Comparison of ENCODE assay signal across 5 cellular contexts in the genomic region with DNA sequence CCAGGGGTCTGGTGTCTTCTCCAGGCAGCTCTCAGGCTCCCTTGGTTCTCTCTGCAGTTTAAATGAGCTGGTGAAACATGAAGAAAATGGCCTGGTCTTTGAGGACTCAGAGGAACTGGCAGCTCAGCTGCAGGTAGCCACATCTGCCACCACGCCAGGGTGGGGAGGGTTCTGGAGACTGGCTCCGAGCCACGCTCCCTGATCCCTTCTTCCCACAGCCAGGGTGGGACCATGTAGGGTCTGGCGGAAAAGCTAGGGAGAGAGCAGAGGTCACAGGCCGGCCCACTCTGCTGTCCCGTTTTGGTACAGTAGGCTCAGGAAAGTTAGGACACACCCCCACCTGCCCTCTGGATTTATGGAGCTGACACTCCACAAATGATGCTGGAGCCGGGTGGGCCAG.
A peak's percentile ranks its signal among the peaks of the same experiment; 100 is the strongest.
DNase-seq lines count a peak whose midpoint lies in the region; TF ChIP-seq lines count a peak whose summit lies in the region.
"Not testable (repeated sequence)": the region's sequence is repeated elsewhere in the genome, so short reads cannot be mapped to it uniquely, and the experiment has no call there.

No MANE protein-coding gene starts in this region.

- H2BK5ac ChIP-seq in mesendoderm (ENCODE audit: low read length), result not testable (repeated sequence)

- not testable (repeated sequence) for H3K9me3 ChIP-seq in BLaER1; BLaER1 treated with 17β-estradiol and CSF1 and Interleukin-3, amounts not matched to agents 10 nM and 100 nM (replicated peaks in 1 of 11)

- not testable (repeated sequence) for H2BK15ac ChIP-seq in mesendoderm (replicated peaks; ENCODE audit: low read depth)

- not testable (repeated sequence) for H3K9me3 Mint-ChIP-seq in activated naive CD4-positive, alpha-beta T cell treated with anti-CD3 and anti-CD28 coated beads, Interleukin-2, amount 10 ng/mL, durations not matched to agents 7 days and 5 days; nephron progenitor cell

- H3K4me3 ChIP-seq in BLaER1; BLaER1 treated with 17β-estradiol and CSF1 and Interleukin-3, amounts not matched to agents 10 nM and 100 nM; mesendoderm (ENCODE audit: low read length): not testable (repeated sequence)

- not testable (repeated sequence) for H3K79me1 ChIP-seq in mesendoderm (ENCODE audit: low read length)

- TF ChIP-seq CTCF in nephron progenitor cell (IDR thresholded peaks at IDR 0.05), result not testable (repeated sequence)

- H3K27ac Mint-ChIP-seq in activated naive CD4-positive, alpha-beta T cell treated with anti-CD3 and anti-CD28 coated beads, Interleukin-2, amount 10 ng/mL, durations not matched to agents 7 days and 5 days, result peak overlapping the region; percentile 33
- not testable (repeated sequence) for H3K27ac Mint-ChIP-seq in nephron progenitor cell

- peaks cover 57% of the 10 kb centered on the region for H3K4me1 ChIP-seq in BLaER1
- H3K4me1 ChIP-seq in BLaER1 treated with 17β-estradiol and CSF1 and Interleukin-3, amounts not matched to agents 10 nM and 100 nM, result peaks cover 6 to 54% (median 42%) of the 10 kb centered on the region in 10 experiments
- not testable (repeated sequence) for H3K4me1 ChIP-seq in mesendoderm (ENCODE audit: control insufficient read depth, low read depth, low read length)

- H2AK5ac ChIP-seq in mesendoderm (ENCODE audit: low read length), result not testable (repeated sequence)

- H3K9ac ChIP-seq in BLaER1; mesendoderm (ENCODE audit: low read length): not testable (repeated sequence)
- H3K9ac ChIP-seq in BLaER1 treated with 17β-estradiol and CSF1 and Interleukin-3, amounts not matched to agents 10 nM and 100 nM, result 0 out of 22 replicates have a peak overlapping the region, but pooled peaks of 1 of the 11 experiments have one; percentile 18

- H4K8ac ChIP-seq in mesendoderm (ENCODE audit: low read depth, low read length), result not testable (repeated sequence)

- H3K27ac ChIP-seq in BLaER1, result peak overlapping the region; percentile 18; the same call in 1 of the 2 replicates
- H3K27ac ChIP-seq in BLaER1 treated with 17β-estradiol and CSF1 and Interleukin-3, amounts not matched to agents 10 nM and 100 nM; mesendoderm (ENCODE audit: low read depth, low read length): not testable (repeated sequence)

- not testable (repeated sequence) for H3K27me3 Mint-ChIP-seq in activated naive CD4-positive, alpha-beta T cell treated with anti-CD3 and anti-CD28 coated beads, Interleukin-2, amount 10 ng/mL, durations not matched to agents 7 days and 5 days; nephron progenitor cell (ENCODE audit: low read depth, poor library complexity)

- CTCF ChIA-PET in activated naive CD4-positive, alpha-beta T cell treated with anti-CD3 and anti-CD28 coated beads, Interleukin-2, amount 10 ng/mL, durations not matched to agents 7 days and 5 days (lab: Charles Lee), result not testable (repeated sequence)

- not testable (repeated sequence) for H3K36me3 ChIP-seq in BLaER1; BLaER1 treated with 17β-estradiol and CSF1 and Interleukin-3, amounts not matched to agents 10 nM and 100 nM; mesendoderm (ENCODE audit: control insufficient read depth, insufficient read depth, low read length)

- H3K36me3 Mint-ChIP-seq in activated naive CD4-positive, alpha-beta T cell treated with anti-CD3 and anti-CD28 coated beads, Interleukin-2, amount 10 ng/mL, durations not matched to agents 7 days and 5 days; nephron progenitor cell (ENCODE audit: low read depth): not testable (repeated sequence)

- peak overlapping the region; percentile 48 for H3K4me2 ChIP-seq in BLaER1
- H3K4me2 ChIP-seq in BLaER1 treated with 17β-estradiol and CSF1 and Interleukin-3, amounts not matched to agents 10 nM and 100 nM, result peak overlapping the region in 9 of 11 experiments; percentile 6 to 51 (median 36); a peak in 9 of 22 replicates
- not testable (repeated sequence) for H3K4me2 ChIP-seq in mesendoderm (ENCODE audit: low read length)

- H2BK120ac ChIP-seq in mesendoderm (ENCODE audit: low read depth, low read length), result not testable (repeated sequence)

- not testable (repeated sequence) for H4K5ac ChIP-seq in mesendoderm (ENCODE audit: low read length)

- WGBS in mesendoderm (ENCODE audit: extremely low coverage, insufficient coverage, low lambda C conversion rate), result no CpG with 5 or more reads among the region's 7 CpGs

- H3K18ac ChIP-seq in mesendoderm (ENCODE audit: low read length), result not testable (repeated sequence)

- H3K4ac ChIP-seq in mesendoderm (ENCODE audit: low read depth, low read length), result peak overlapping the region; percentile 59

- H3K4me3 Mint-ChIP-seq in activated naive CD4-positive, alpha-beta T cell treated with anti-CD3 and anti-CD28 coated beads, Interleukin-2, amount 10 ng/mL, durations not matched to agents 7 days and 5 days; nephron progenitor cell: not testable (repeated sequence)

- peak overlapping the region; percentile 7 for H3K56ac ChIP-seq in mesendoderm (ENCODE audit: low read length)

- not testable (repeated sequence) for H3K23ac ChIP-seq in mesendoderm (ENCODE audit: low read length)

- not testable (repeated sequence) for H3K27me3 ChIP-seq in BLaER1; BLaER1 treated with 17β-estradiol and CSF1 and Interleukin-3, amounts not matched to agents 10 nM and 100 nM; mesendoderm (ENCODE audit: insufficient read depth, low read length, poor library complexity)

- not testable (repeated sequence) for DNase-seq in activated naive CD4-positive, alpha-beta T cell treated with anti-CD3 and anti-CD28 coated beads, Interleukin-2, amount 10 ng/mL, durations not matched to agents 7 days and 5 days; mesendoderm
- DNase-seq in nephron progenitor cell, result peak; percentile 9

- H3K4me1 Mint-ChIP-seq in activated naive CD4-positive, alpha-beta T cell treated with anti-CD3 and anti-CD28 coated beads, Interleukin-2, amount 10 ng/mL, durations not matched to agents 7 days and 5 days, result peaks cover 19% of the 10 kb centered on the region
- peaks cover 17% of the 10 kb centered on the region for H3K4me1 Mint-ChIP-seq in nephron progenitor cell

- H3K79me2 ChIP-seq in mesendoderm (ENCODE audit: control insufficient read depth, insufficient read depth, low read length), result not testable (repeated sequence)

- H4K20me1 ChIP-seq in BLaER1; BLaER1 treated with 17β-estradiol and CSF1 and Interleukin-3, amounts not matched to agents 10 nM and 100 nM: not testable (repeated sequence)
